9 cellular contexts compared by ENCODE assay signal in genomic region chr1:71049951-71050598, GRCh38. TPM values are rescaled to one million over a fixed set of nuclear protein-coding genes. Genes with fewer than 3 reads are reported as not detected.
DNase-seq lines count a peak whose midpoint lies in the region; ATAC-seq, FAIRE-seq and TF ChIP-seq lines count a peak whose summit lies in the region.
"Had no signal": no experiment of that assay in that cellular context is flagged by ENCODE, and none has a peak within 500 bp of the region (broad histone marks: within the 10 kb centered on the region; RNA-seq: fewer than 3 reads in every experiment).

No MANE protein-coding gene starts in this region.

- DNase-seq in activated CD4-positive, alpha-beta T cell treated with anti-CD3 and anti-CD28 coated beads, Interleukin-2, amount 10 ng/mL, durations not matched to agents 7 days and 5 days: peak; percentile 44
- no peak for DNase-seq in activated CD4-positive, alpha-beta T cell treated with anti-CD3 and anti-CD28 coated beads for 1 hour
- peak; percentile 64 for DNase-seq in H7
- peak; percentile 84 for DNase-seq in Karpas-422
- DNase-seq in chondrocyte (ENCODE audit: low spot score): no peak
- peak; percentile 64 for DNase-seq in HepG2 (ENCODE audit: low spot score)
- DNase-seq in type B pancreatic cell (ENCODE audit: extremely low spot score, unreplicated experiment): no peak

- POLR2A ChIA-PET in activated CD4-positive, alpha-beta T cell treated with anti-CD3 and anti-CD28 coated beads, Interleukin-2, amount 10 ng/mL, durations not matched to agents 7 days and 5 days (lab: Charles Lee): no interaction called here
- POLR2A ChIA-PET in HepG2 (lab: Yijun Ruan, JAX): no interaction called here

- TF ChIP-seq CTCF in OCI-LY1 (IDR thresholded peaks at IDR 0.05; ENCODE audit: low read length): peak; percentile 74
- peak; percentile 89 for TF ChIP-seq CTCF in chondrocyte (IDR thresholded peaks at IDR 0.05)
- peak; percentile 80 for TF ChIP-seq CTCF in HepG2 (CRISPR knock-in tag; IDR thresholded peaks at IDR 0.05)
- TF ChIP-seq CTCF in type B pancreatic cell (conservative IDR thresholded peaks at IDR 0.05): peak; percentile 87

- no peak overlapping the region for H3K9ac ChIP-seq in Karpas-422 (ENCODE audit: low read length)
- no peak overlapping the region for H3K9ac ChIP-seq in OCI-LY1 (ENCODE audit: low read length)
- no peak overlapping the region for H3K9ac ChIP-seq in HepG2 (ENCODE audit: insufficient read depth, low read depth, low read length)

- H3K9me3 ChIP-seq in Karpas-422 (ENCODE audit: low read length): no peaks in the 10 kb centered on the region
- H3K9me3 ChIP-seq in OCI-LY1 (ENCODE audit: low read length): no peaks in the 10 kb centered on the region
- H3K9me3 ChIP-seq in HepG2 (ENCODE audit: low read length): no peaks in the 10 kb centered on the region

- intact Hi-C loops in HepG2 (cut with micrococcal nuclease; ENCODE audit: unreplicated experiment): loop anchor here (1.0 kb wide), 3 partner anchors 305 to 522 kb away; no protein-coding TSS in a partner anchor

- no peaks in the 10 kb centered on the region for H3F3A ChIP-seq in OCI-LY1 (ENCODE audit: insufficient read depth, low read length)

- H3K27me3 Mint-ChIP-seq in activated CD4-positive, alpha-beta T cell treated with anti-CD3 and anti-CD28 coated beads, Interleukin-2, amount 10 ng/mL, durations not matched to agents 7 days and 5 days: peaks cover 47% of the 10 kb centered on the region
- H3K27me3 Mint-ChIP-seq in chondrocyte (ENCODE audit: low read depth) (peaks cover 30% of the 10 kb centered on the region), type B pancreatic cell (peaks cover 52% of the 10 kb centered on the region)

- H3K36me3 ChIP-seq in H7 (replicated peaks; ENCODE audit: control insufficient read depth, insufficient read depth, low read length): no peaks in the 10 kb centered on the region
- H3K36me3 ChIP-seq in Karpas-422 (ENCODE audit: insufficient read depth, low read length): no peaks in the 10 kb centered on the region
- H3K36me3 ChIP-seq in OCI-LY1 (ENCODE audit: insufficient read depth, low read length): no peaks in the 10 kb centered on the region
- H3K36me3 ChIP-seq in HepG2 (replicated peaks in 1 of 2; ENCODE audit: control insufficient read depth in 1 of 2, insufficient read depth in 2 of 2, low read length in 2 of 2): no peaks in the 10 kb centered on the region

- H3K4me1 Mint-ChIP-seq in activated CD4-positive, alpha-beta T cell treated with anti-CD3 and anti-CD28 coated beads, Interleukin-2, amount 10 ng/mL, durations not matched to agents 7 days and 5 days: peaks cover 17% of the 10 kb centered on the region
- H3K4me1 Mint-ChIP-seq in chondrocyte (ENCODE audit: low read depth) (peaks cover 10% of the 10 kb centered on the region), type B pancreatic cell (ENCODE audit: unreplicated experiment) (no peaks in the 10 kb centered on the region)

- H4K20me1 ChIP-seq in Karpas-422 (ENCODE audit: insufficient read depth, low read depth, low read length) (no peaks in the 10 kb centered on the region), OCI-LY1 (ENCODE audit: insufficient read depth, low read length) (no peaks in the 10 kb centered on the region), HepG2 (ENCODE audit: insufficient read depth, low read length) (no peaks in the 10 kb centered on the region)

- H3K27ac ChIP-seq in Karpas-422 (ENCODE audit: low read length) (no peak overlapping the region), OCI-LY1 (ENCODE audit: low read depth, low read length, poor library complexity, severe bottlenecking) (no peak overlapping the region), HepG2 (ENCODE audit: extremely low read length, insufficient read depth, low read length) (no peak overlapping the region)

- no peak for TF ChIP-seq POLR2A in HepG2 (IDR thresholded peaks at IDR 0.05; ENCODE audit: insufficient read depth in 1 of 2, low read depth in 2 of 2, low read length in 2 of 2)

- H3K27ac Mint-ChIP-seq in activated CD4-positive, alpha-beta T cell treated with anti-CD3 and anti-CD28 coated beads, Interleukin-2, amount 10 ng/mL, durations not matched to agents 7 days and 5 days: no peak overlapping the region
- H3K27ac Mint-ChIP-seq in chondrocyte (ENCODE audit: unreplicated experiment) (no peak overlapping the region), type B pancreatic cell (no peak overlapping the region)

- in situ Hi-C loops in HepG2 (cut with HindIII; ENCODE audit: extremely low pct_ligation_motif_present, low pct_unique_long_range_greater_than_20kb): loop anchor here (5.0 kb wide), 2 partner anchors 363 to 523 kb away; no protein-coding TSS in a partner anchor

- WGBS in HepG2 (ENCODE audit: low lambda C conversion rate): 0% methylated on average over 1 of the region's 1 CpG

- BruUV-seq in HepG2 (replicated peaks; lab: Mats Ljungman, UMichigan): no TSS peak

- H2AFZ ChIP-seq in Karpas-422 (ENCODE audit: low read length) (no peak overlapping the region), OCI-LY1 (ENCODE audit: low read length) (no peak overlapping the region), HepG2 (ENCODE audit: low read length) (no peak overlapping the region)

- H3K9me2 ChIP-seq in Karpas-422 (replicated peaks; ENCODE audit: insufficient read depth, low read length) (no peaks in the 10 kb centered on the region), OCI-LY1 (ENCODE audit: low read depth, low read length) (no peaks in the 10 kb centered on the region)

- H3K4me3 ChIP-seq in H7 (ENCODE audit: insufficient read depth, low read depth, low read length): no peak overlapping the region
- no peak overlapping the region for H3K4me3 ChIP-seq in Karpas-422 (ENCODE audit: low read length)
- no peak overlapping the region for H3K4me3 ChIP-seq in OCI-LY1 (ENCODE audit: low read depth, low read length, poor library complexity, severe bottlenecking)
- H3K4me3 ChIP-seq in HepG2 (replicated peaks in 1 of 3; ENCODE audit: insufficient read depth in 1 of 3, low read depth in 2 of 3, low read length in 3 of 3): no peak overlapping the region

- H3K79me2 ChIP-seq in Karpas-422 (ENCODE audit: low read length) (no peaks in the 10 kb centered on the region), OCI-LY1 (ENCODE audit: insufficient read depth, low read length) (no peaks in the 10 kb centered on the region), HepG2 (ENCODE audit: insufficient read depth, low read length) (no peaks in the 10 kb centered on the region)

- TF ChIP-seq EP300 in HepG2 (IDR thresholded peaks at IDR 0.05; ENCODE audit: low read depth in 2 of 2, low read length in 2 of 2) (no peak), HepG2 (CRISPR knock-in tag; IDR thresholded peaks at IDR 0.05; ENCODE audit: borderline replicate concordance) (no peak)

- H3K27me3 ChIP-seq in H7 (ENCODE audit: control insufficient read depth, insufficient read depth, low read length) (peaks cover 33% of the 10 kb centered on the region), Karpas-422 (ENCODE audit: low read length) (no peaks in the 10 kb centered on the region), OCI-LY1 (ENCODE audit: insufficient read depth, low read length) (no peaks in the 10 kb centered on the region), HepG2 (ENCODE audit: control insufficient read depth in 1 of 2, insufficient read depth in 2 of 2, low read length in 2 of 2) (peaks cover 11 to 25% of the 10 kb centered on the region in 2 experiments)

- no peaks in the 10 kb centered on the region for H3K36me3 Mint-ChIP-seq in activated CD4-positive, alpha-beta T cell treated with anti-CD3 and anti-CD28 coated beads, Interleukin-2, amount 10 ng/mL, durations not matched to agents 7 days and 5 days (ENCODE audit: low read depth)
- H3K36me3 Mint-ChIP-seq in chondrocyte (ENCODE audit: low read depth) (no peaks in the 10 kb centered on the region), type B pancreatic cell (no peaks in the 10 kb centered on the region)
- H3K36me3 Mint-ChIP-seq: CD8-positive, alpha-beta memory T cell had no signal

- H3K4me2 ChIP-seq in Karpas-422 (ENCODE audit: low read depth, low read length, poor library complexity, severe bottlenecking) (no peak overlapping the region), OCI-LY1 (ENCODE audit: low read length) (no peak overlapping the region), HepG2 (ENCODE audit: low read depth, low read length) (no peak overlapping the region)

- H3K4me1 ChIP-seq in Karpas-422 (ENCODE audit: low read length) (no peaks in the 10 kb centered on the region), OCI-LY1 (ENCODE audit: insufficient read depth, low read length, severe bottlenecking) (no peaks in the 10 kb centered on the region), HepG2 (ENCODE audit: insufficient read depth, low read length) (peaks cover 6% of the 10 kb centered on the region; the same call in 1 of the 2 replicates)

- TF ChIP-seq RAD21 in HepG2 (CRISPR knock-in tag; IDR thresholded peaks at IDR 0.05): peak; percentile 46; the same call in 1 of the 2 replicates

- FAIRE-seq in HepG2 (lab: Jason Lieb, UNC): peak; percentile 86

- no peaks in the 10 kb centered on the region for H3K9me3 Mint-ChIP-seq in activated CD4-positive, alpha-beta T cell treated with anti-CD3 and anti-CD28 coated beads, Interleukin-2, amount 10 ng/mL, durations not matched to agents 7 days and 5 days
- H3K9me3 Mint-ChIP-seq in chondrocyte (ENCODE audit: low read depth) (no peaks in the 10 kb centered on the region), type B pancreatic cell (no peaks in the 10 kb centered on the region)

- ATAC-seq in HepG2: peak; percentile 37

- CTCF ChIA-PET in activated CD4-positive, alpha-beta T cell treated with anti-CD3 and anti-CD28 coated beads, Interleukin-2, amount 10 ng/mL, durations not matched to agents 7 days and 5 days (lab: Charles Lee): interaction anchor here (0.6 to 1.6 kb wide), 3 partner anchors 14 to 641 kb away, joined by 3 to 4 read pairs (median 3); no protein-coding TSS in a partner anchor
- CTCF ChIA-PET in HepG2 (lab: Yijun Ruan, JAX; ENCODE audit: low intra/inter-chr PET ratio, low total read pairs): interaction anchor here (0.7 to 1.8 kb wide), 3 partner anchors 305 to 521 kb away, joined by 4 to 21 read pairs (median 7); no protein-coding TSS in a partner anchor

- no peak overlapping the region for H3K4me3 Mint-ChIP-seq in activated CD4-positive, alpha-beta T cell treated with anti-CD3 and anti-CD28 coated beads, Interleukin-2, amount 10 ng/mL, durations not matched to agents 7 days and 5 days
- H3K4me3 Mint-ChIP-seq in chondrocyte (ENCODE audit: unreplicated experiment): no peak overlapping the region
- H3K4me3 Mint-ChIP-seq in type B pancreatic cell: peak overlapping the region; percentile 51

RNA-seq across cellular contexts. Expression of gene PTGER3, which starts 2.5 kb away (rescaled TPM):
- under 1 TPM; 0.12 to 0.15 TPM for total RNA-seq in activated CD4-positive, alpha-beta T cell treated with anti-CD3 and anti-CD28 coated beads, Interleukin-2, amount 10 ng/mL, durations not matched to agents 7 days and 5 days
- total RNA-seq in H7 (2014; rRNA removed; shearing (Covaris generic)): 0.03 and 0.11 TPM in 2 replicates
- not detected in 2 replicates for total RNA-seq in Karpas-422 (2014; rRNA removed; shearing (Covaris generic); ENCODE audit: low replicate concordance)
- total RNA-seq in chondrocyte (2.0 to 7.9 TPM (median 2.5 TPM) in 3 replicates), HepG2 (2016; rRNA removed; fragmentation: Illumina TruSeq; extraction: Trizol) (not detected in 2 replicates), type B pancreatic cell (ENCODE audit: low replicate concordance) (2.8 and 4.7 TPM in 2 replicates)
- not detected in 2 replicates for total RNA-seq in HepG2 (2016; cell fraction: cytosol; rRNA removed; fragmentation: Illumina TruSeq; extraction: Trizol; ENCODE audit: low read depth)
- total RNA-seq in HepG2 (2016; cell fraction: insoluble cytoplasmic fraction; rRNA removed; fragmentation: Illumina TruSeq; extraction: Trizol): 0.04 TPM in 1 of 2 replicates, not detected in the other
- not detected in 2 replicates for total RNA-seq in HepG2 (2016; cell fraction: membrane; rRNA removed; fragmentation: Illumina TruSeq; extraction: Trizol)
- not detected in 2 replicates for total RNA-seq in HepG2 (2016; cell fraction: nucleus; rRNA removed; fragmentation: Illumina TruSeq; extraction: Trizol)
- polyA plus RNA-seq in HepG2 (2011; rRNA removed): 0.01 TPM in 1 of 2 replicates, not detected in the other
- not detected in 2 replicates for polyA plus RNA-seq in HepG2 (2011; cell fraction: cytosol; rRNA removed)
- polyA plus RNA-seq in HepG2 (2011; cell fraction: nucleus; rRNA removed): not detected in 2 replicates
- not detected in 2 replicates for polyA plus RNA-seq in HepG2 (2012)
- not detected in 2 replicates for polyA plus RNA-seq in HepG2 (2016; cell fraction: cytosol; fragmentation: Illumina TruSeq; extraction: Trizol; ENCODE audit: low read depth)
- not detected in 2 replicates for polyA plus RNA-seq in HepG2 (2016; cell fraction: insoluble cytoplasmic fraction; fragmentation: Illumina TruSeq; extraction: Trizol; ENCODE audit: low read depth)
- not detected in 2 replicates for polyA plus RNA-seq in HepG2 (2016; cell fraction: membrane; fragmentation: Illumina TruSeq; extraction: Trizol; ENCODE audit: low read depth)
- not detected in 2 replicates for polyA plus RNA-seq in HepG2 (2016; cell fraction: nucleus; fragmentation: Illumina TruSeq; extraction: Trizol; ENCODE audit: insufficient read depth, low read depth)
- not detected in 2 replicates for polyA minus RNA-seq in HepG2 (2011; rRNA and poly(A)+ RNA removed; ENCODE audit: low replicate concordance)
- not detected in 2 replicates for polyA minus RNA-seq in HepG2 (2011; cell fraction: cytosol; rRNA and poly(A)+ RNA removed)
- 0.26 TPM in 1 of 2 replicates, not detected in the other for polyA minus RNA-seq in HepG2 (2011; cell fraction: nucleus; rRNA and poly(A)+ RNA removed)
- total RNA-seq: CD8-positive, alpha-beta memory T cell had no signal
- polyA plus RNA-seq: CD8-positive, alpha-beta memory T cell had no signal

RNA-seq across cellular contexts. Expression of gene ZRANB2, which starts 30.8 kb away (rescaled TPM):
- total RNA-seq in activated CD4-positive, alpha-beta T cell treated with anti-CD3 and anti-CD28 coated beads, Interleukin-2, amount 10 ng/mL, durations not matched to agents 7 days and 5 days: 100 to 1,000 TPM; 110 to 127 TPM
- 44.3 and 65.3 TPM in 2 replicates for total RNA-seq in H7 (2014; rRNA removed; shearing (Covaris generic))
- 47.0 and 128 TPM in 2 replicates for total RNA-seq in Karpas-422 (2014; rRNA removed; shearing (Covaris generic); ENCODE audit: low replicate concordance)
- total RNA-seq in chondrocyte (60.6 to 110 TPM (median 60.7 TPM) in 3 replicates), HepG2 (2016; rRNA removed; fragmentation: Illumina TruSeq; extraction: Trizol) (42.8 and 43.0 TPM in 2 replicates), type B pancreatic cell (ENCODE audit: low replicate concordance) (87.1 and 112 TPM in 2 replicates)
- 3.3 and 4.7 TPM in 2 replicates for total RNA-seq in HepG2 (2016; cell fraction: cytosol; rRNA removed; fragmentation: Illumina TruSeq; extraction: Trizol; ENCODE audit: low read depth)
- 40.1 and 44.2 TPM in 2 replicates for total RNA-seq in HepG2 (2016; cell fraction: insoluble cytoplasmic fraction; rRNA removed; fragmentation: Illumina TruSeq; extraction: Trizol)
- total RNA-seq in HepG2 (2016; cell fraction: membrane; rRNA removed; fragmentation: Illumina TruSeq; extraction: Trizol): 7.4 and 9.4 TPM in 2 replicates
- 99.8 and 126 TPM in 2 replicates for total RNA-seq in HepG2 (2016; cell fraction: nucleus; rRNA removed; fragmentation: Illumina TruSeq; extraction: Trizol)
- 41.0 and 45.4 TPM in 2 replicates for polyA plus RNA-seq in HepG2 (2011; rRNA removed)
- polyA plus RNA-seq in HepG2 (2011; cell fraction: cytosol; rRNA removed): 7.0 and 10.1 TPM in 2 replicates
- polyA plus RNA-seq in HepG2 (2011; cell fraction: nucleus; rRNA removed): 84.0 and 107 TPM in 2 replicates
- polyA plus RNA-seq in HepG2 (2012): 42.2 and 49.3 TPM in 2 replicates
- 2.9 and 3.2 TPM in 2 replicates for polyA plus RNA-seq in HepG2 (2016; cell fraction: cytosol; fragmentation: Illumina TruSeq; extraction: Trizol; ENCODE audit: low read depth)
- 60.2 and 66.7 TPM in 2 replicates for polyA plus RNA-seq in HepG2 (2016; cell fraction: insoluble cytoplasmic fraction; fragmentation: Illumina TruSeq; extraction: Trizol; ENCODE audit: low read depth)
- polyA plus RNA-seq in HepG2 (2016; cell fraction: membrane; fragmentation: Illumina TruSeq; extraction: Trizol; ENCODE audit: low read depth): 5.2 and 5.3 TPM in 2 replicates
- polyA plus RNA-seq in HepG2 (2016; cell fraction: nucleus; fragmentation: Illumina TruSeq; extraction: Trizol; ENCODE audit: insufficient read depth, low read depth): 194 and 204 TPM in 2 replicates
- polyA minus RNA-seq in HepG2 (2011; rRNA and poly(A)+ RNA removed; ENCODE audit: low replicate concordance): 7.3 and 26.9 TPM in 2 replicates
- 6.8 and 11.9 TPM in 2 replicates for polyA minus RNA-seq in HepG2 (2011; cell fraction: cytosol; rRNA and poly(A)+ RNA removed)
- 134 and 164 TPM in 2 replicates for polyA minus RNA-seq in HepG2 (2011; cell fraction: nucleus; rRNA and poly(A)+ RNA removed)

Comparison
In these comparisons a context has a peak if more than half of its experiments do, and no peak if none do; other contexts are left out.
1. DNase-seq: peak in activated CD4-positive, alpha-beta T cell treated with anti-CD3 and anti-CD28 coated beads, Interleukin-2, amount 10 ng/mL, durations not matched to agents 7 days and 5 days (single experiment), H7 (single experiment), Karpas-422 (single experiment) and HepG2 (single experiment); none in activated CD4-positive, alpha-beta T cell treated with anti-CD3 and anti-CD28 coated beads for 1 hour (single experiment), chondrocyte (single experiment) and type B pancreatic cell (single experiment).
2. Peak in every context shown above with its lines, with median percentiles within 50 percentile points of each other: CTCF ChIP-seq.